ENCODE assay signal across 12 cellular contexts in the genomic region with DNA sequence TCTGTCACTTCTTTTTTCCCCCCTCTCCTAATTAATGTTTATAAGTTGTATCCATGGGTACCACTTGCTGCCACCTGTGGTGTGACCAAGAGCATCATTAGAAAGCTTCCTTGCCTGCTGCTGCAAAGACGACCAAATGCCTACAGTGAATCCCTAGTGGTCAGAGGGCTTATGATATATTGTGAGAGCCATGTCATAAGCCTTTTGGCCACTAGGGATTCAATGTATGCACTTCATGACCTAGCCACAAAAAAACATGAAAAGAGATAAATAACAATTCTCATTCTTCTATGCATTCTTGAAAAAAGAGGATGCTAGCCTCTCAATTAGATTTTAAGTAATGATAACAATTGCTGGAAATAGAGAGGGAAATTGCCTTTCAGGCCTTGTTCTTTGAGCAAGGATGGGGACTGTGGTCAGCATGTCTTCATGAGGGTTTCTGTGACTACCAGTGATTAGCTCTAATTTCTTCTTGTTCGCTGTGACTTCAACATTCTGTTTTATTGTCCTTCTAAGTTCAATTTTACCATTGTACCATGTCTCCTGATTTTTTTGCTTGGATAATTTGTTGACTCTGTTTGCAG.
A peak's percentile ranks its signal among the peaks of the same experiment; 100 is the strongest.
DNase-seq lines count a peak whose midpoint lies in the region; ATAC-seq and TF ChIP-seq lines count a peak whose summit lies in the region.
"Had no signal": no experiment of that assay in that cellular context is flagged by ENCODE, and none has a peak within 500 bp of the region (broad histone marks: within the 10 kb centered on the region; RNA-seq: fewer than 3 reads in every experiment).

No MANE protein-coding gene starts in this region.

- H3K4me3 Mint-ChIP-seq in chondrocyte (ENCODE audit: unreplicated experiment): no peak overlapping the region

- H3K27me3 Mint-ChIP-seq in chondrocyte (ENCODE audit: low read depth): peaks cover 2% of the 10 kb centered on the region

- H3K4me3 ChIP-seq in AG04449 (ENCODE audit: low read depth, low read length) (no peak overlapping the region), LNCaP clone FGC (ENCODE audit: low read depth, low read length) (no peak overlapping the region)
- H3K4me3 ChIP-seq: skin epidermis, upper lobe of left lung had no signal

- no peak for DNase-seq in AG04449 (ENCODE audit: low read depth, low spot score)
- no peak for DNase-seq in LNCaP clone FGC (ENCODE audit: low read depth)
- DNase-seq in chondrocyte (ENCODE audit: low spot score): no peak
- no peak for DNase-seq in activated naive CD4-positive, alpha-beta T cell treated with Interleukin-2 at 50 U/mL for 16 hours
- DNase-seq in NCI-H128 (lab: John Stamatoyannopoulos, UW; ENCODE audit: unreplicated experiment): no peak
- DNase-seq in NCI-H1436 treated with DMSO at 0.1 percent for 48 hours (lab: John Stamatoyannopoulos, UW): no peak
- no peak for DNase-seq in activated naive CD4-positive, alpha-beta T cell (lab: John Stamatoyannopoulos, UW)
- DNase-seq: hippocampal formation, Right ventricle myocardium superior, upper lobe of left lung had no signal

- no peaks in the 10 kb centered on the region for H3K36me3 Mint-ChIP-seq in chondrocyte (ENCODE audit: low read depth)

- CTCF ChIA-PET in AG04449 (lab: Yijun Ruan, JAX): interaction anchor here (0.6 to 3.8 kb wide), 6 partner anchors 9 to 110 kb away, joined by 3 to 15 read pairs (median 5); no protein-coding TSS in a partner anchor

- no peaks in the 10 kb centered on the region for H3K9me3 Mint-ChIP-seq in chondrocyte (ENCODE audit: low read depth)

- peak; percentile 3 for TF ChIP-seq CTCF in AG04449 (IDR thresholded peaks at IDR 0.05; ENCODE audit: insufficient read depth, low read length, missing control alignments)
- 0 out of 2 replicates have a peak, but pooled peaks have one; percentile 10 for TF ChIP-seq CTCF in LNCaP clone FGC (IDR thresholded peaks at IDR 0.05; ENCODE audit: control insufficient read depth, extremely low read depth, insufficient read depth)
- peak; percentile 46 for TF ChIP-seq CTCF in chondrocyte (IDR thresholded peaks at IDR 0.05)

- peak; percentile 59 for ATAC-seq in GM18867 (IDR thresholded peaks at IDR 0.05; ENCODE audit: unreplicated experiment)

- peaks cover 8% of the 10 kb centered on the region for H3K4me1 Mint-ChIP-seq in chondrocyte (ENCODE audit: low read depth)

- POLR2A ChIA-PET in AG04449 (lab: Yijun Ruan, JAX): no interaction called here

- no peak overlapping the region for H3K27ac Mint-ChIP-seq in chondrocyte (ENCODE audit: unreplicated experiment)
